1 cellular context compared by ENCODE assay signal in the genomic region with DNA sequence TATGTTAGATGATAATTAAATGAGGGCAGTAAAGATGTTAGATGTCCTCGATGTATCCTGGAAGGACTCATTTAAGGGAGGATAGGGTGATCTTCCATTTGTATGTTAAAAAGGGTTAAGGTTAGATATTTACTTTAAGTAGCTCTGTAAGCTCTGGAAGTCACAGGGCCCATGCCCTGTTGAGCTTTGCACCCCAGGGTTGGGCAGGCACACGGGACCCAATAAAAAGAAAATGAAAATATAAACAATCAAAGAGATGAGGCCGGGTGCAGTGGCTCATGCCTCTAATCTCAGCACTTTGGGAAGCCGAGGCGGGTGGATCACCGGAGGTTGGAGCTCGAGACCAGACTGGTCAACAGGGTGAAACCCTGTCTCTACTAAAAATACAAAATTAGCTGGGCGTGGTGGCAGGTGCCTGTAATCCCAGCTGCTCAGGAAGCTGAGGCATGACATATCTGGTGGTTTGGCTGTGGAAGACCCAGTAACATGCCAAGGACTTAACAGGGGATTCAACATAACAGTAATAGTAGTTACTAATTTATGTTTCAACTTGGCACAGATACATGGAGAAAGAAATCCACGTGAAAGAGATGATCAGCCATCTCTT.
A peak's percentile ranks its signal among the peaks of the same experiment; 100 is the strongest.
TF ChIP-seq lines count a peak whose summit lies in the region.

No MANE protein-coding gene starts in this region.

TF ChIP-seq in HepG2, 621 proteins besides CTCF, POLR2A, EP300 and RAD21:
- no peak for TF ChIP-seq MIER2 (CRISPR knock-in tag; IDR thresholded peaks at IDR 0.05)
- no peak for TF ChIP-seq ZFP36L2 (CRISPR knock-in tag; IDR thresholded peaks at IDR 0.05)
- 0 out of 2 replicates have a peak, but pooled peaks have one; percentile 53 for TF ChIP-seq ZNF652 (CRISPR knock-in tag; IDR thresholded peaks at IDR 0.05; ENCODE audit: borderline replicate concordance, low read depth)
